In genomic region chr2:129133692-129134641, GRCh38 we compare ENCODE assay signal across 26 cellular contexts.
"Had no signal": no experiment of that assay in that cellular context is flagged by ENCODE, and none has a peak within 500 bp of the region (broad histone marks: within the 10 kb centered on the region; RNA-seq: fewer than 3 reads in every experiment).

No MANE protein-coding gene starts in this region.

- H3K4me1 Mint-ChIP-seq: activated T-helper 17 cell treated with anti-CD3 and anti-CD28 coated beads, Interleukin-2, amount 50 U/mL, for 72 hours; WTC11 had no signal

- H3K4me1 ChIP-seq: foreskin keratinocyte, gastrocnemius medialis, heart left ventricle had no signal

- H3K27me3 ChIP-seq: foreskin keratinocyte, gastrocnemius medialis, heart left ventricle had no signal

- H3K9me3 ChIP-seq: gastrocnemius medialis, heart left ventricle had no signal

- H3K4me3 ChIP-seq: gastrocnemius medialis, heart left ventricle had no signal

- H3K36me3 ChIP-seq: gastrocnemius medialis, heart left ventricle had no signal

- H3K4me3 Mint-ChIP-seq: activated CD8-positive, alpha-beta T cell treated with anti-CD3 and anti-CD28 coated beads for 36 hours; activated naive CD8-positive, alpha-beta T cell; activated T-cell treated with anti-CD3 and anti-CD28 coated beads, Interleukin-2, amount 50 U/mL, for 4 hours; activated T-helper 17 cell treated with anti-CD3 and anti-CD28 coated beads, Interleukin-2, amount 50 U/mL, for 72 hours; WTC11 had no signal

- H3K36me3 Mint-ChIP-seq: activated naive CD8-positive, alpha-beta T cell; WTC11 had no signal

- ATAC-seq: activated CD4-positive, CD25-positive, alpha-beta regulatory T cell treated with anti-CD3 and anti-CD28 coated beads, Interleukin-2, amount 50 U/mL, for 24 hours; activated CD8-positive, alpha-beta T cell treated with anti-CD3 and anti-CD28 coated beads for 36 hours; activated T-cell treated with anti-CD3 and anti-CD28 coated beads, Interleukin-2, amount 50 U/mL, for 4 hours; activated T-helper 17 cell treated with anti-CD3 and anti-CD28 coated beads, Interleukin-2, amount 50 U/mL, for 72 hours; esophagus mucosa; foreskin keratinocyte; gastrocnemius medialis; heart left ventricle; WTC11 had no signal

- H3K27me3 Mint-ChIP-seq: activated CD8-positive, alpha-beta T cell treated with anti-CD3 and anti-CD28 coated beads for 36 hours; activated T-helper 17 cell treated with anti-CD3 and anti-CD28 coated beads, Interleukin-2, amount 50 U/mL, for 72 hours had no signal

- DNase-seq: activated CD4-positive, alpha-beta T cell treated with anti-CD3 and anti-CD28 coated beads for 48 hours; activated CD4-positive, alpha-beta T cell treated with anti-CD3 and anti-CD28 coated beads, Interleukin-2, amount 50 U/mL, for 1 hour; activated CD4-positive, alpha-beta T cell treated with anti-CD3 and anti-CD28 coated beads, Interleukin-2, amount 50 U/mL, for 48 hours; activated CD8-positive, alpha-beta memory T cell treated with anti-CD3 and anti-CD28 coated beads for 24 hours; activated CD8-positive, alpha-beta T cell treated with anti-CD3 and anti-CD28 coated beads for 36 hours; activated effector memory CD4-positive, alpha-beta T cell treated with Interleukin-2 at 50 U/mL for 16 hours; activated gamma-delta T cell treated with Interleukin-2 at 50 U/mL for 16 hours; activated naive CD4-positive, alpha-beta T cell treated with anti-CD3 and anti-CD28 coated beads, Interleukin-2, amount 50 U/mL, for 16 hours; activated naive CD4-positive, alpha-beta T cell treated with Interleukin-2 at 50 U/mL for 16 hours; activated T-cell treated with anti-CD3 and anti-CD28 coated beads, Interleukin-2, amount 50 U/mL, for 4 hours; amniotic stem cell; anterior cingulate cortex; caudate nucleus; cortex of kidney; dermis blood vessel endothelial cell; effector CD8-positive, alpha-beta T cell; foreskin keratinocyte; gastrocnemius medialis; glutamatergic neuron; heart left ventricle; T-helper 2 cell had no signal

- H3K27ac ChIP-seq: foreskin keratinocyte, gastrocnemius medialis, heart left ventricle had no signal

- H3K9me3 Mint-ChIP-seq: activated CD8-positive, alpha-beta T cell treated with anti-CD3 and anti-CD28 coated beads for 36 hours; activated T-cell treated with anti-CD3 and anti-CD28 coated beads, Interleukin-2, amount 50 U/mL, for 4 hours; activated T-helper 17 cell treated with anti-CD3 and anti-CD28 coated beads, Interleukin-2, amount 50 U/mL, for 72 hours had no signal

- H3K27ac Mint-ChIP-seq: activated CD8-positive, alpha-beta T cell treated with anti-CD3 and anti-CD28 coated beads for 36 hours; activated naive CD8-positive, alpha-beta T cell; activated T-helper 17 cell treated with anti-CD3 and anti-CD28 coated beads, Interleukin-2, amount 50 U/mL, for 72 hours; WTC11 had no signal
